Comparison of ENCODE assay signal across 7 cellular contexts in the genomic region with DNA sequence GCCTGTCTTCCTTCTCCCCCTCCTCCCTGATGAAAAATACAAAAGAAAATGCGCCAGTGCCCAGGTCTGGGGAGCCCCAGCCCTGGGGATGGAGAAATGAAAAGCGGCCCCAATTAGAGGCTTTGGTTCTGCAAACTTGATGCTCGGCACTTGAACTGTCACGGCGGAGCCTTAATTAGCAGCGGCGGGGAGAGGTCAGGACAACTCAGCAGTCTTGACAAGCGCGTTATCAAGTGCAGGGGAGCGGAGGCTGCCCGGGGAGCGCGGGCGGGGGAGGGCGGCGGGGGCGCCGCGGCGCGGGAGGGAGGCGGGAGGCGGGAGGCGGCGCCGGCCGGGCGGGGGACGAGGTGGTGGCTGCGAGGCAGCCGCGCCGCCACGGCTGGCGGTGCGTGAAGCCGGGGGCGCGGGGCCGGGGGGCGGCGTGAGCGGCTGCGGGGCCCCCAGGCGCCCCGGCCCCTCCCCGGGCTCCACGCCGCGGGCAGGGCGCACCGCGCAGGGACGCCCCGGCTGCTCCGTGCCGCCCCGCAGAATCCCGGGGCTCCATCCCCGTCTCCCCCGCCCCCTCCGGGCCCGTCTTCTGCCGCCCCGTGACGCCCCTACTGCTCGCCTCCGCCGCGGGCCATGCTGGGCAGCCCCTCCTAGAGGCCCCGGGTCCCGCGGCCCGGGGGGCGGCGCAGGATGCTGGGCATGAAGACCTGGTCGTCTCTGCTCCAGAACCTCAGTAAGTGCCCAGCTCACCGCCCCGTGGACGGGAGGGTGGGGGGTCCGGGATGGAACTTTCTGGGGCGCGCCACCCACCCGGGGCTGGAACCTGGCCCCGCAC.
DNase-seq lines count a peak whose midpoint lies in the region; ATAC-seq and TF ChIP-seq lines count a peak whose summit lies in the region.

No MANE protein-coding gene starts in this region.

- POLR2A ChIA-PET in HEK293 (lab: Yijun Ruan, JAX) = interaction anchor here (0.6 to 2.6 kb wide), 5 partner anchors 9 to 150 kb away, joined by 4 to 8 read pairs (median 6); partner anchors contain the start of gene GSE1

- H3K9me3 ChIP-seq in HEK293 (ENCODE audit: control insufficient read depth, insufficient read depth, low read depth, low read length) (no peaks in the 10 kb centered on the region), muscle layer of duodenum (ENCODE audit: control insufficient read depth in 1 of 2, low read length in 2 of 2) (no peaks in the 10 kb centered on the region), spleen (no peaks in the 10 kb centered on the region)

- DNase-seq in NCI-H524 treated with DMSO at 0.1 percent for 48 hours (lab: John Stamatoyannopoulos, UW) (peak; percentile 66), spleen (no peak)
- no peak for DNase-seq in central memory CD4-positive, alpha-beta T cell

- H3K4me3 ChIP-seq in HEK293 (ENCODE audit: low read depth, low read length) (peak overlapping the region; percentile 7), muscle layer of duodenum (ENCODE audit: low read depth in 1 of 2, low read length in 2 of 2) (peak overlapping the region; percentile 27 to 61), spleen (peak overlapping the region in 4 of 8 donors; percentile 8 to 58 (median 24))

- H3K27me3 ChIP-seq in muscle layer of duodenum (ENCODE audit: low read depth, low read length) = peaks cover 12% of the 10 kb centered on the region
- peaks cover 0 to 68% (median 23%) of the 10 kb centered on the region in 7 donors for H3K27me3 ChIP-seq in spleen (replicated peaks in 1 of 7)

- intact Hi-C loops in spleen (cut with DNase I; ENCODE audit: low total_unique reads) = no loop called here

- CTCF ChIA-PET in HEK293 (lab: Yijun Ruan, JAX) = interaction anchor here (3.0 kb wide), 1 partner anchor 41 kb away, joined by 11 read pairs; no protein-coding TSS in a partner anchor

- H3K36me3 ChIP-seq in HEK293 (ENCODE audit: control insufficient read depth in 2 of 2, insufficient read depth in 1 of 2, low read length in 2 of 2) (no peaks in the 10 kb centered on the region), muscle layer of duodenum (ENCODE audit: control insufficient read depth in 1 of 2, insufficient read depth in 2 of 2, low read length in 2 of 2) (no peaks in the 10 kb centered on the region), spleen (no peaks in the 10 kb centered on the region)

- peak overlapping the region; percentile 61 for H3K27ac ChIP-seq in HEK293 (ENCODE audit: extremely low read depth, low read depth, low read length)
- peak overlapping the region; percentile 40 for H3K27ac ChIP-seq in angular gyrus (ENCODE audit: low read depth, low read length)
- no peak overlapping the region for H3K27ac ChIP-seq in muscle layer of duodenum (ENCODE audit: low read length)
- no peak overlapping the region for H3K27ac ChIP-seq in spleen

- TF ChIP-seq CTCF in HEK293 (tag by site-specific recombination; IDR thresholded peaks at IDR 0.05) (no peak), spleen (IDR thresholded peaks at IDR 0.05 in 8 of 11, conservative IDR thresholded peaks at IDR 0.05 in 3 of 11) (no peak)

- no peak for TF ChIP-seq POLR2A in spleen (IDR thresholded peaks at IDR 0.05)

- no peak for ATAC-seq in HG02678 (IDR thresholded peaks at IDR 0.05; ENCODE audit: unreplicated experiment)

- peaks cover 11% of the 10 kb centered on the region for H3K4me1 ChIP-seq in HEK293 (ENCODE audit: control insufficient read depth, insufficient read depth, low read length)
- H3K4me1 ChIP-seq in muscle layer of duodenum (ENCODE audit: control insufficient read depth in 1 of 2, insufficient read depth in 2 of 2, low read length in 2 of 2) = peaks cover 30 to 55% of the 10 kb centered on the region in 2 donors
- peaks cover 12 to 49% (median 34%) of the 10 kb centered on the region in 6 donors for H3K4me1 ChIP-seq in spleen

- WGBS in spleen, 5 donors = 0 to 7% (median 4%) methylated on average over 9 to 85 of the region's 85 CpGs

TF ChIP-seq in HEK293, 187 proteins besides CTCF, POLR2A, EP300 and RAD21 (continues in another document):
- no peak for TF ChIP-seq ZNF530 (tag by site-specific recombination; IDR thresholded peaks at IDR 0.05; ENCODE audit: low read depth)
- TF ChIP-seq ZNF76 (tag by site-specific recombination; IDR thresholded peaks at IDR 0.05; ENCODE audit: borderline replicate concordance, low read depth) = no peak
- peak; percentile 41 for TF ChIP-seq ZNF335 (tag by site-specific recombination; conservative IDR thresholded peaks at IDR 0.05)
- TF ChIP-seq ZBTB1 (tag by site-specific recombination; IDR thresholded peaks at IDR 0.05) = no peak
- TF ChIP-seq, protein P1, sequence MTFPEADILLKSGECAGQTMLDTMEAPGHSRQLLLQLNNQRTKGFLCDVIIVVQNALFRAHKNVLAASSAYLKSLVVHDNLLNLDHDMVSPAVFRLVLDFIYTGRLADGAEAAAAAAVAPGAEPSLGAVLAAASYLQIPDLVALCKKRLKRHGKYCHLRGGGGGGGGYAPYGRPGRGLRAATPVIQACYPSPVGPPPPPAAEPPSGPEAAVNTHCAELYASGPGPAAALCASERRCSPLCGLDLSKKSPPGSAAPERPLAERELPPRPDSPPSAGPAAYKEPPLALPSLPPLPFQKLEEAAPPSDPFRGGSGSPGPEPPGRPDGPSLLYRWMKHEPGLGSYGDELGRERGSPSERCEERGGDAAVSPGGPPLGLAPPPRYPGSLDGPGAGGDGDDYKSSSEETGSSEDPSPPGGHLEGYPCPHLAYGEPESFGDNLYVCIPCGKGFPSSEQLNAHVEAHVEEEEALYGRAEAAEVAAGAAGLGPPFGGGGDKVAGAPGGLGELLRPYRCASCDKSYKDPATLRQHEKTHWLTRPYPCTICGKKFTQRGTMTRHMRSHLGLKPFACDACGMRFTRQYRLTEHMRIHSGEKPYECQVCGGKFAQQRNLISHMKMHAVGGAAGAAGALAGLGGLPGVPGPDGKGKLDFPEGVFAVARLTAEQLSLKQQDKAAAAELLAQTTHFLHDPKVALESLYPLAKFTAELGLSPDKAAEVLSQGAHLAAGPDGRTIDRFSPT (tag by site-specific recombination; IDR thresholded peaks at IDR 0.05) = no peak
- no peak for TF ChIP-seq ZFP69B (tag by site-specific recombination; IDR thresholded peaks at IDR 0.05)
- TF ChIP-seq ZNF701 (tag by site-specific recombination; IDR thresholded peaks at IDR 0.05) = no peak
- TF ChIP-seq, protein P2, sequence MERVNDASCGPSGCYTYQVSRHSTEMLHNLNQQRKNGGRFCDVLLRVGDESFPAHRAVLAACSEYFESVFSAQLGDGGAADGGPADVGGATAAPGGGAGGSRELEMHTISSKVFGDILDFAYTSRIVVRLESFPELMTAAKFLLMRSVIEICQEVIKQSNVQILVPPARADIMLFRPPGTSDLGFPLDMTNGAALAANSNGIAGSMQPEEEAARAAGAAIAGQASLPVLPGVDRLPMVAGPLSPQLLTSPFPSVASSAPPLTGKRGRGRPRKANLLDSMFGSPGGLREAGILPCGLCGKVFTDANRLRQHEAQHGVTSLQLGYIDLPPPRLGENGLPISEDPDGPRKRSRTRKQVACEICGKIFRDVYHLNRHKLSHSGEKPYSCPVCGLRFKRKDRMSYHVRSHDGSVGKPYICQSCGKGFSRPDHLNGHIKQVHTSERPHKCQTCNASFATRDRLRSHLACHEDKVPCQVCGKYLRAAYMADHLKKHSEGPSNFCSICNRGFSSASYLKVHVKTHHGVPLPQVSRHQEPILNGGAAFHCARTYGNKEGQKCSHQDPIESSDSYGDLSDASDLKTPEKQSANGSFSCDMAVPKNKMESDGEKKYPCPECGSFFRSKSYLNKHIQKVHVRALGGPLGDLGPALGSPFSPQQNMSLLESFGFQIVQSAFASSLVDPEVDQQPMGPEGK (tag by site-specific recombination; IDR thresholded peaks at IDR 0.05) = peak; percentile 30; the same call in 1 of the 2 replicates
- TF ChIP-seq, protein P3, sequence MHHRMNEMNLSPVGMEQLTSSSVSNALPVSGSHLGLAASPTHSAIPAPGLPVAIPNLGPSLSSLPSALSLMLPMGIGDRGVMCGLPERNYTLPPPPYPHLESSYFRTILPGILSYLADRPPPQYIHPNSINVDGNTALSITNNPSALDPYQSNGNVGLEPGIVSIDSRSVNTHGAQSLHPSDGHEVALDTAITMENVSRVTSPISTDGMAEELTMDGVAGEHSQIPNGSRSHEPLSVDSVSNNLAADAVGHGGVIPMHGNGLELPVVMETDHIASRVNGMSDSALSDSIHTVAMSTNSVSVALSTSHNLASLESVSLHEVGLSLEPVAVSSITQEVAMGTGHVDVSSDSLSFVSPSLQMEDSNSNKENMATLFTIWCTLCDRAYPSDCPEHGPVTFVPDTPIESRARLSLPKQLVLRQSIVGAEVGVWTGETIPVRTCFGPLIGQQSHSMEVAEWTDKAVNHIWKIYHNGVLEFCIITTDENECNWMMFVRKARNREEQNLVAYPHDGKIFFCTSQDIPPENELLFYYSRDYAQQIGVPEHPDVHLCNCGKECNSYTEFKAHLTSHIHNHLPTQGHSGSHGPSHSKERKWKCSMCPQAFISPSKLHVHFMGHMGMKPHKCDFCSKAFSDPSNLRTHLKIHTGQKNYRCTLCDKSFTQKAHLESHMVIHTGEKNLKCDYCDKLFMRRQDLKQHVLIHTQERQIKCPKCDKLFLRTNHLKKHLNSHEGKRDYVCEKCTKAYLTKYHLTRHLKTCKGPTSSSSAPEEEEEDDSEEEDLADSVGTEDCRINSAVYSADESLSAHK (tag by site-specific recombination; IDR thresholded peaks at IDR 0.05) = no peak
- no peak for TF ChIP-seq ZBTB17 (tag by site-specific recombination; IDR thresholded peaks at IDR 0.05)
- no peak for TF ChIP-seq ZBTB20 (tag by site-specific recombination; IDR thresholded peaks at IDR 0.05)
- TF ChIP-seq ZBTB26 (tag by site-specific recombination; optimal IDR thresholded peaks at IDR 0.05) = peak; percentile 28
- 0 out of 2 replicates have a peak, but pooled peaks have one; percentile 15 for TF ChIP-seq ZFHX2 (tag by site-specific recombination; conservative IDR thresholded peaks at IDR 0.05)
- no peak for TF ChIP-seq ZNF707 (tag by site-specific recombination; IDR thresholded peaks at IDR 0.05)
- 0 out of 2 replicates have a peak, but pooled peaks have one; percentile 26 for TF ChIP-seq GLIS2 (tag by site-specific recombination; IDR thresholded peaks at IDR 0.05)
- no peak for TF ChIP-seq ZNF239 (tag by site-specific recombination; IDR thresholded peaks at IDR 0.05)
- TF ChIP-seq ZNF155 (tag by site-specific recombination; IDR thresholded peaks at IDR 0.05) = no peak

Comparison
In these comparisons a context has a peak if more than half of its experiments do, and no peak if none do; other contexts are left out.
1. H3K27ac ChIP-seq: peak in HEK293 (single experiment) and angular gyrus (single experiment); none in muscle layer of duodenum (single experiment) and spleen (0 of 8).